1 cellular context compared by ENCODE assay signal in the genomic region with DNA sequence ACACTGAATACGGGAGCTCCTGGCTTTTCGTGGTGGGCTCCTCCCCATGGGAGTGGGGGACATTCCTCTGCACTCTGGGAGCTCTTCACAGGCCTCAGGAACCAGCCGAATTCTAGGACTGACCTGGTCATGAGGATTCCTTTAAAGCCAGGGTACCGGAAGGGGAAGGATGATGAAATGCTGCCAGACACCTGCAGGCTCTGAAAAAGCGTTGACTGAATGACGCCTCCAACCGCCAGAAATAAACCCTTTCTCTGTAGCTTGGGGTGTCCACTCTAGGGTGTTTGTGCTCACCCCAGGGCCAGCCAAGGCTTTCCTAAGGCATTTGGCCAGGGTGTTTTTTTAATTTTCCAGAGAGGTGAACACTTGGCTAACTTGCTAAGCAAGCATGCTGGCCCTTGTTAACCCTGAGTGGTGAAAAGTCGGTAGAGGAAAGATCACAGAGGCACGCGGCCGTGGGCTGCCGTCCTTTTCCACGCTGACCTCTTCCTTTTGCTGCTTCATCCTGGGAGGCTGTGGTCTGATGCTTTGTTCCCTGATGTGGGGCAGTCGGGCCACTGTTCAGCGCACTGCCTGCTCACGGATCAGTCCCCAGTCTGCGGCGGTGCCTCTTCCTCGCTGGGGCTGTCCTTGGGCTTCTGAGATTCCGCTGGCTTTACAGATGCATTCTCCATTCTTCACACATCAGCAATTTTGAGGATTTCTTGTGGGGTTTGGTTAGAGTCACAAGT.
TF ChIP-seq lines count a peak whose summit lies in the region.

No MANE protein-coding gene starts in this region.

TF ChIP-seq in H1, 55 proteins besides CTCF, POLR2A, EP300 and RAD21:
- no peak for TF ChIP-seq SRF (IDR thresholded peaks at IDR 0.05; ENCODE audit: low read depth, low read length)
- TF ChIP-seq SP2 (IDR thresholded peaks at IDR 0.05; ENCODE audit: low read length): no peak
- no peak for TF ChIP-seq CBX8 (IDR thresholded peaks at IDR 0.05; ENCODE audit: borderline replicate concordance, low read depth, low read length)
- no peak for TF ChIP-seq NRF1 (IDR thresholded peaks at IDR 0.05; ENCODE audit: low read depth, low read length)
- TF ChIP-seq EZH2 (IDR thresholded peaks at IDR 0.05; ENCODE audit: low read depth, low read length, severe bottlenecking): no peak
TF ChIP-seq in H1: peak in this region for 0.
